Comparison of ENCODE assay signal across 19 cellular contexts in genomic region chr1:25541425-25541824, GRCh38.
"Had no signal": no experiment of that assay in that cellular context is flagged by ENCODE, and none has a peak within 500 bp of the region (broad histone marks: within the 10 kb centered on the region; RNA-seq: fewer than 3 reads in every experiment).

No MANE protein-coding gene starts in this region.

- FAIRE-seq: kidney had no signal

- H3K36me3 ChIP-seq: upper lobe of right lung had no signal

- H3K4me3 ChIP-seq: lung, upper lobe of right lung had no signal

- H3K9me3 Mint-ChIP-seq: activated T-cell treated with anti-CD3 and anti-CD28 coated beads, Interleukin-2, amount 50 U/mL, for 24 hours; activated T-helper 17 cell treated with anti-CD3 and anti-CD28 coated beads, Interleukin-2, amount 50 U/mL, for 72 hours; nephron progenitor cell; T-helper 1 cell treated with Interleukin-12 subunit alpha and Interleukin-12 subunit beta and Interleukin-4 antibody, amounts not matched to agents 30 μg/mL and 1 μg/mL, for 36 hours; WTC11 had no signal

- H3K36me3 Mint-ChIP-seq: activated naive CD8-positive, alpha-beta T cell; WTC11 had no signal

- H3K27ac ChIP-seq: upper lobe of right lung had no signal

- H3K27ac Mint-ChIP-seq: activated naive CD8-positive, alpha-beta T cell; activated T-cell treated with anti-CD3 and anti-CD28 coated beads, Interleukin-2, amount 50 U/mL, for 24 hours; activated T-helper 17 cell treated with anti-CD3 and anti-CD28 coated beads, Interleukin-2, amount 50 U/mL, for 72 hours; nephron progenitor cell; T-helper 1 cell treated with Interleukin-12 subunit alpha and Interleukin-12 subunit beta and Interleukin-4 antibody, amounts not matched to agents 30 μg/mL and 1 μg/mL, for 36 hours; WTC11 had no signal

- H3K9me3 ChIP-seq: upper lobe of right lung had no signal

- ATAC-seq: activated T-helper 17 cell treated with anti-CD3 and anti-CD28 coated beads, Interleukin-2, amount 50 U/mL, for 72 hours; left lobe of liver; stimulated activated naive CD8-positive, alpha-beta T cell treated with anti-CD3 and anti-CD28 coated beads, Interleukin-15, Interleukin-2, amounts not matched to agents 100 U/mL and 50 U/mL, for 24 hours; upper lobe of right lung; WTC11 had no signal

- H3K27me3 Mint-ChIP-seq: activated naive CD8-positive, alpha-beta T cell; activated T-cell treated with anti-CD3 and anti-CD28 coated beads, Interleukin-2, amount 50 U/mL, for 24 hours; activated T-helper 17 cell treated with anti-CD3 and anti-CD28 coated beads, Interleukin-2, amount 50 U/mL, for 72 hours had no signal

- H3K4me3 Mint-ChIP-seq: activated T-cell treated with anti-CD3 and anti-CD28 coated beads, Interleukin-2, amount 50 U/mL, for 24 hours had no signal

- DNase-seq: activated CD8-positive, alpha-beta memory T cell treated with anti-CD3 and anti-CD28 coated beads for 24 hours; activated CD8-positive, alpha-beta memory T cell treated with anti-CD3 and anti-CD28 coated beads, Interleukin-2, amount 50 U/mL, for 4 hours; activated naive CD4-positive, alpha-beta T cell; activated T-cell treated with anti-CD3 and anti-CD28 coated beads, Interleukin-2, amount 50 U/mL, for 24 hours; amniotic stem cell; erythroblast; foreskin fibroblast; kidney; nephron progenitor cell; stimulated activated CD4-positive, alpha-beta T cell treated with anti-CD3 and anti-CD28 coated beads, Interleukin-4, amount 100 ng/mL, for 4 hours; stimulated activated naive CD8-positive, alpha-beta T cell treated with anti-CD3 and anti-CD28 coated beads, Interleukin-15, Interleukin-2, amounts not matched to agents 100 U/mL and 50 U/mL, for 24 hours; T1000; upper lobe of right lung had no signal

- H3K27me3 ChIP-seq: upper lobe of right lung had no signal
